ENCODE assay signal across 26 cellular contexts in genomic region chr1:4615138-4615470, GRCh38. TPM values are rescaled to one million over a fixed set of nuclear protein-coding genes. Genes with fewer than 3 reads are reported as not detected.
"Had no signal": no experiment of that assay in that cellular context is flagged by ENCODE, and none has a peak within 500 bp of the region (broad histone marks: within the 10 kb centered on the region; RNA-seq: fewer than 3 reads in every experiment).

No MANE protein-coding gene starts in this region.

- DNase-seq: colonic mucosa; cortex of kidney; effector CD8-positive, alpha-beta T cell; effector memory CD8-positive, alpha-beta T cell; endodermal cell; erythroblast; esophagus squamous epithelium; foreskin fibroblast; foreskin melanocyte; gastrocnemius medialis; glutamatergic neuron; head of caudate nucleus; heart right ventricle; hippocampal formation; left cardiac atrium; left lung; left ventricle myocardium superior; lower lobe of right lung; mesenchymal stem cell had no signal

- H3K27ac Mint-ChIP-seq: dendritic cell treated with granulocyte-macrophage colony-stimulating factor and Interleukin-4, amounts not matched to agents 40 ng/mL and 50 ng/mL, for 4 days; effector memory CD8-positive, alpha-beta T cell; endodermal cell; mesothelial cell of epicardium had no signal

- H3K27ac ChIP-seq: colonic mucosa, epithelial cell of prostate, esophagus squamous epithelium, gastrocnemius medialis, heart right ventricle, left lung, lower lobe of right lung had no signal

- H3K27me3 ChIP-seq: colonic mucosa, esophagus squamous epithelium had no signal

- H3K4me3 Mint-ChIP-seq: dendritic cell treated with granulocyte-macrophage colony-stimulating factor and Interleukin-4, amounts not matched to agents 40 ng/mL and 50 ng/mL, for 4 days; effector memory CD8-positive, alpha-beta T cell; endodermal cell; mesothelial cell of epicardium had no signal

- H3K9me3 ChIP-seq: colonic mucosa had no signal

- ATAC-seq: effector memory CD8-positive, alpha-beta T cell; esophagus mucosa; gastrocnemius medialis; heart right ventricle; left cardiac atrium; left lung; left ventricle myocardium superior; lower lobe of right lung; mucosa of descending colon had no signal

- H3K4me1 ChIP-seq: colonic mucosa, esophagus squamous epithelium, gastrocnemius medialis, heart right ventricle, left lung, lower lobe of right lung had no signal

- H3K27me3 Mint-ChIP-seq: dendritic cell treated with granulocyte-macrophage colony-stimulating factor and Interleukin-4, amounts not matched to agents 40 ng/mL and 50 ng/mL, for 4 days had no signal

- H3K36me3 ChIP-seq: colonic mucosa, esophagus squamous epithelium, gastrocnemius medialis, heart right ventricle, left lung, lower lobe of right lung had no signal

- H3K36me3 Mint-ChIP-seq: mesothelial cell of epicardium had no signal

- H3K4me3 ChIP-seq: colonic mucosa, esophagus squamous epithelium, gastrocnemius medialis, heart right ventricle, left lung, lower lobe of right lung, mucosa of descending colon had no signal

RNA-seq across cellular contexts. Expression of gene AJAP1, which starts 39.3 kb away (rescaled TPM):
- total RNA-seq: chondrocyte, lung microvascular endothelial cell had no signal
